Comparison of ENCODE assay signal across 14 cellular contexts in genomic region chr17:16026895-16027294, GRCh38. TPM values are rescaled to one million over a fixed set of nuclear protein-coding genes. Genes with fewer than 3 reads are reported as not detected.
DNase-seq lines count a peak whose midpoint lies in the region; ATAC-seq and TF ChIP-seq lines count a peak whose summit lies in the region.
"Had no signal": no experiment of that assay in that cellular context is flagged by ENCODE, and none has a peak within 500 bp of the region (broad histone marks: within the 10 kb centered on the region; RNA-seq: fewer than 3 reads in every experiment).

No MANE protein-coding gene starts in this region.

- WGBS in thyroid gland, 2 donors: 97 to 98% methylated on average over 5 of the region's 5 CpGs

- no peak for TF ChIP-seq CTCF in thyroid gland (IDR thresholded peaks at IDR 0.05)

- H3K27ac ChIP-seq in thyroid gland: peak overlapping the region in 2 of 3 donors; percentile 56 to 73

- H3K4me3 ChIP-seq in thyroid gland (replicated peaks in 1 of 3): no peak overlapping the region
- H3K4me3 ChIP-seq: left lung, transverse colon had no signal

- no peak for TF ChIP-seq POLR2A in thyroid gland (IDR thresholded peaks at IDR 0.05)

- no peak for DNase-seq in activated naive CD4-positive, alpha-beta T cell treated with anti-CD3 and anti-CD28 coated beads for 36 hours
- no peak for DNase-seq in activated naive CD4-positive, alpha-beta T cell treated with anti-CD3 and anti-CD28 coated beads, Interleukin-2, amount 50 U/mL, for 16 hours
- DNase-seq in left lobe of liver (ENCODE audit: low spot score) (no peak), thyroid gland (no peak), iPS-NIHi11 (ENCODE audit: low spot score) (no peak), NCI-H524 treated with DMSO at 0.1 percent for 48 hours (lab: John Stamatoyannopoulos, UW) (no peak)
- DNase-seq: DMS79, left lung, NCI-H146, NCI-H526, RPMI8226, transverse colon had no signal

- intact Hi-C loops in activated naive CD4-positive, alpha-beta T cell treated with anti-CD3 and anti-CD28 coated beads for 36 hours (cut with micrococcal nuclease): loop anchor here (1.0 to 5.0 kb wide), 6 partner anchors 28 to 510 kb away; partner anchors contain the start of genes NCOR1, TRPV2, TTC19 and ZSWIM7
- intact Hi-C loops in thyroid gland (cut with DNase I): no loop called here

- H3K4me1 Mint-ChIP-seq in activated naive CD4-positive, alpha-beta T cell treated with anti-CD3 and anti-CD28 coated beads for 36 hours (ENCODE audit: low read depth): peaks cover 44% of the 10 kb centered on the region
- H3K4me1 Mint-ChIP-seq in activated T-helper 17 cell treated with anti-CD3 and anti-CD28 coated beads, Interleukin-2, amount 50 U/mL, for 72 hours: peaks cover 26% of the 10 kb centered on the region

- no peaks in the 10 kb centered on the region for H3K27me3 ChIP-seq in thyroid gland
- H3K27me3 ChIP-seq: left lung, transverse colon had no signal

- H3K27me3 Mint-ChIP-seq in activated naive CD4-positive, alpha-beta T cell treated with anti-CD3 and anti-CD28 coated beads for 36 hours (ENCODE audit: low read depth): no peaks in the 10 kb centered on the region
- no peaks in the 10 kb centered on the region for H3K27me3 Mint-ChIP-seq in activated T-helper 17 cell treated with anti-CD3 and anti-CD28 coated beads, Interleukin-2, amount 50 U/mL, for 72 hours

- peaks cover 35 to 53% of the 10 kb centered on the region in 2 donors for H3K36me3 ChIP-seq in thyroid gland

- peaks cover 57% of the 10 kb centered on the region for H3K36me3 Mint-ChIP-seq in activated naive CD4-positive, alpha-beta T cell treated with anti-CD3 and anti-CD28 coated beads for 36 hours (ENCODE audit: low read depth)
- peaks cover 98% of the 10 kb centered on the region for H3K36me3 Mint-ChIP-seq in activated T-helper 17 cell treated with anti-CD3 and anti-CD28 coated beads, Interleukin-2, amount 50 U/mL, for 72 hours (ENCODE audit: low read depth)

- no peak overlapping the region for H3K4me3 Mint-ChIP-seq in activated naive CD4-positive, alpha-beta T cell treated with anti-CD3 and anti-CD28 coated beads for 36 hours
- peak overlapping the region; percentile 79 for H3K4me3 Mint-ChIP-seq in activated T-helper 17 cell treated with anti-CD3 and anti-CD28 coated beads, Interleukin-2, amount 50 U/mL, for 72 hours

- CTCF ChIA-PET in activated naive CD4-positive, alpha-beta T cell treated with anti-CD3 and anti-CD28 coated beads for 36 hours (lab: Charles Lee): interaction anchor here (1.2 kb wide), 1 partner anchor 26 kb away, joined by 5 read pairs; no protein-coding TSS in a partner anchor

- H3K9me3 Mint-ChIP-seq in activated naive CD4-positive, alpha-beta T cell treated with anti-CD3 and anti-CD28 coated beads for 36 hours: no peaks in the 10 kb centered on the region
- H3K9me3 Mint-ChIP-seq in activated T-helper 17 cell treated with anti-CD3 and anti-CD28 coated beads, Interleukin-2, amount 50 U/mL, for 72 hours: no peaks in the 10 kb centered on the region

- H3K4me1 ChIP-seq in thyroid gland: peaks cover 8 to 11% of the 10 kb centered on the region in 2 donors

- H3K27ac Mint-ChIP-seq in activated naive CD4-positive, alpha-beta T cell treated with anti-CD3 and anti-CD28 coated beads for 36 hours: peak overlapping the region; percentile 97
- peak overlapping the region; percentile 96 for H3K27ac Mint-ChIP-seq in activated T-helper 17 cell treated with anti-CD3 and anti-CD28 coated beads, Interleukin-2, amount 50 U/mL, for 72 hours

- H3K9me3 ChIP-seq in thyroid gland: no peaks in the 10 kb centered on the region
- H3K9me3 ChIP-seq: left lung, transverse colon had no signal

- peak; percentile 8 for ATAC-seq in activated T-helper 17 cell treated with anti-CD3 and anti-CD28 coated beads, Interleukin-2, amount 50 U/mL, for 72 hours (replicated peaks)
- ATAC-seq in left lobe of liver (peak; percentile 7), GM18868 (IDR thresholded peaks at IDR 0.05; ENCODE audit: unreplicated experiment) (no peak)

RNA-seq across cellular contexts. Expression of gene TTC19, which starts 27.3 kb away (rescaled TPM):
- 10 to 100 TPM; 18.8 to 20.8 TPM for total RNA-seq in activated naive CD4-positive, alpha-beta T cell treated with anti-CD3 and anti-CD28 coated beads for 36 hours
- 10 to 100 TPM; 22.2 to 28.8 TPM for total RNA-seq in activated T-helper 17 cell treated with anti-CD3 and anti-CD28 coated beads, Interleukin-2, amount 50 U/mL, for 72 hours
- total RNA-seq in left lobe of liver (23.6 TPM), thyroid gland (100 to 1,000 TPM; 103 to 160 (median 134) TPM)

RNA-seq across cellular contexts. Expression of gene ZSWIM7, which starts 27.4 kb away (rescaled TPM):
- 10 to 100 TPM in 1 of 2 experiments, 1 to 10 TPM in 1; 8.3 to 10.8 TPM for total RNA-seq in activated naive CD4-positive, alpha-beta T cell treated with anti-CD3 and anti-CD28 coated beads for 36 hours
- total RNA-seq in activated T-helper 17 cell treated with anti-CD3 and anti-CD28 coated beads, Interleukin-2, amount 50 U/mL, for 72 hours: 10 to 100 TPM; 10.9 to 14.8 TPM
- 9.8 TPM for total RNA-seq in left lobe of liver
- total RNA-seq in thyroid gland: 10 to 100 TPM; 10.5 to 22.3 (median 13.5) TPM
